18 cellular contexts compared by ENCODE assay signal in the genomic region with DNA sequence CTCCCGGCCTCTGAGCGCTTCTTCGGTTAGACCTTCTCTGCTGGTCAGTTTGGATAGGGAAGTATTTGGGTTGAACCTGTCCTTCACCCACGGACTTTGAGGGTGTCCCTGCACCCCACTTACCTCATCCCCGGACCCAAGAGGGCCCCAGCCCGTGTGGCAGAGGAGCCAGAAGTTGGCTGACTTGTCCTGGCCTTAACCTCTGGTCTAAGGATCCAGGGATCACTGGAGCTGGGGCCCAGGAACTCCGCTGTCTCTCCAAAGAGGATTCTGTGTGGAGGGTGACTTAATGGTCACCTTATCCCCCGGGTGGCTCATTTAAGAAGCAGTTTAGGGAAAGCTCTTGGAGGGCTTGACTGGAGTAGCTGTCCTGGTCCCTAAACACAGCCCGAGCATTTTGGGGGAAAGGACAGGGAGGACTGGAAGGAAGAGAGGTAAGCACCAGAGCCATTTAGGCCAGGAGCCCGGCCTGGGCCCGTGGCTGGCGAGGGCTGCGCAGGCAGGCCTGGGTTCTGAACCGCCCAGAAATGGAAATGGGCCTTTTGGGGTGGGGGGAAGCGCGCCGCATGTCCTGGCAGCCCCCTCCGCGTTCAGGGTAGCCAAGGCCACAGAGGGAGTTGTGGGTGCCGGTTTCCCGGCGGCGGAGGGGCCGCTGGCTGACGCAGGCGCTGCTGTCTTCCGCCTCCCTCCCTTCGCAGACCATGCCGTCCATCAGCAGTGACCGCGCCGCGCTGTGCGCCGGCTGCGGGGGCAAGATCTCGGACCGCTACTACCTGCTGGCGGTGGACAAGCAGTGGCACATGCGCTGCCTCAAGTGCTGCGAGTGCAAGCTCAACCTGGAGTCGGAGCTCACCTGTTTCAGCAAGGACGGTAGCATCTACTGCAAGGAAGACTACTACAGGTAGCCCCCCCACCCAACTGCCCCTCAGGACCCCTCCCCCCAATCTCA. TPM values are rescaled to one million over a fixed set of nuclear protein-coding genes. Genes with fewer than 3 reads are reported as not detected.
DNase-seq lines count a peak whose midpoint lies in the region; ATAC-seq and TF ChIP-seq lines count a peak whose summit lies in the region.
"Had no signal": no experiment of that assay in that cellular context is flagged by ENCODE, and none has a peak within 500 bp of the region (broad histone marks: within the 10 kb centered on the region; RNA-seq: fewer than 3 reads in every experiment).

No MANE protein-coding gene starts in this region.

- H4K20me1 ChIP-seq in H9 (ENCODE audit: control insufficient read depth, insufficient read depth, insufficient read length) = peaks cover 3% of the 10 kb centered on the region

- H3K36me3 Mint-ChIP-seq in T-helper 2 cell treated with Interferon-gamma antibody and Interleukin-4, amounts not matched to agents 5 μg/mL and 100 μg/mL, for 36 hours (ENCODE audit: low read depth) = peaks cover 1% of the 10 kb centered on the region
- H3K36me3 Mint-ChIP-seq in H9 (ENCODE audit: insufficient read depth in 1 of 3, low read depth in 3 of 3) = no peaks in the 10 kb centered on the region; a peak in 3 of 7 replicates
- no peaks in the 10 kb centered on the region for H3K36me3 Mint-ChIP-seq in endodermal cell (ENCODE audit: low read depth)

- H2BK12ac ChIP-seq in H9 (ENCODE audit: insufficient read length, low read depth, low read length) (no peak overlapping the region), trophoblast cell (ENCODE audit: low read length) (no peak overlapping the region)

- H2BK15ac ChIP-seq in H9 (ENCODE audit: low read depth, low read length) = no peak overlapping the region

- H3K18ac ChIP-seq in H9 (ENCODE audit: insufficient read length, low read depth, low read length) (no peak overlapping the region), trophoblast cell (ENCODE audit: low read length) (no peak overlapping the region)

- H2AFZ ChIP-seq in H9 (ENCODE audit: low read length) (no peak overlapping the region), trophoblast cell (ENCODE audit: insufficient read depth, low read length, poor library complexity) (no peak overlapping the region)

- H3K4ac ChIP-seq in H9 (ENCODE audit: low read depth, low read length) (no peak overlapping the region), trophoblast cell (ENCODE audit: low read depth, low read length) (no peak overlapping the region)

- peaks cover 15% of the 10 kb centered on the region for H3K23me2 ChIP-seq in H9 (ENCODE audit: insufficient read length, low read depth, low read length, poor library complexity, severe bottlenecking)

- H4K8ac ChIP-seq in H9 (replicated peaks; ENCODE audit: insufficient read length, low read depth, low read length) (no peak overlapping the region), trophoblast cell (ENCODE audit: low read depth, low read length) (no peak overlapping the region)

- H3K27me3 Mint-ChIP-seq in T-helper 2 cell treated with Interferon-gamma antibody and Interleukin-4, amounts not matched to agents 5 μg/mL and 100 μg/mL, for 36 hours (ENCODE audit: low read depth) = peaks cover 64% of the 10 kb centered on the region
- H3K27me3 Mint-ChIP-seq in H9 (ENCODE audit: low read depth) (peaks cover 97% of the 10 kb centered on the region), endodermal cell (ENCODE audit: insufficient read depth) (peaks cover 95% of the 10 kb centered on the region)

- peak; percentile 18; the same call in 1 of the 3 replicates for TF ChIP-seq CTCF in H9 (conservative IDR thresholded peaks at IDR 0.05)
- TF ChIP-seq CTCF in endodermal cell (conservative IDR thresholded peaks at IDR 0.05) = peak; percentile 41

- no peak overlapping the region for H3K4me3 ChIP-seq in endodermal cell (ENCODE audit: low read length)
- H3K4me3 ChIP-seq in trophoblast cell (ENCODE audit: low read depth, low read length) = no peak overlapping the region
- H3K4me3 ChIP-seq: A549, smooth muscle cell had no signal

- in situ Hi-C loops in ACHN (cut with HindIII; ENCODE audit: low pct_ligation_motif_present, low pct_unique_long_range_greater_than_20kb, low sequenced_read_pairs) = no loop called here

- H4K12ac ChIP-seq in trophoblast cell (ENCODE audit: low read depth, low read length) = no peak overlapping the region

- WGBS in H9 (ENCODE audit: extremely low coverage, insufficient read length, low lambda C conversion rate) = no CpG with 5 or more reads among the region's 43 CpGs
- 3 to 9% methylated on average over 12 to 43 of the region's 43 CpGs for WGBS in endodermal cell (ENCODE audit: insufficient coverage in 1 of 2, insufficient read length in 1 of 2), 2 experiments
- no CpG with 5 or more reads among the region's 43 CpGs for WGBS in trophoblast cell (ENCODE audit: extremely low coverage, insufficient coverage, insufficient read length)

- H3K79me1 ChIP-seq in H9 (ENCODE audit: insufficient read depth, low read depth, low read length, poor library complexity, severe bottlenecking) = no peaks in the 10 kb centered on the region
- no peaks in the 10 kb centered on the region for H3K79me1 ChIP-seq in trophoblast cell (ENCODE audit: low read length)

- H3K27me3 ChIP-seq in H9 (ENCODE audit: insufficient read depth, low read length) = peaks cover 81% of the 10 kb centered on the region
- peaks cover 99% of the 10 kb centered on the region for H3K27me3 ChIP-seq in endodermal cell (ENCODE audit: control insufficient read depth, insufficient read depth, low read length, poor library complexity, severe bottlenecking)
- H3K27me3 ChIP-seq in trophoblast cell (ENCODE audit: insufficient read depth, low read length) = peaks cover 94% of the 10 kb centered on the region

- H3K36me3 ChIP-seq in endodermal cell (ENCODE audit: control insufficient read depth, insufficient read depth, low read length) (no peaks in the 10 kb centered on the region), trophoblast cell (ENCODE audit: control insufficient read depth in 1 of 2, insufficient read depth in 2 of 2, low read length in 2 of 2) (no peaks in the 10 kb centered on the region)
- H3K36me3 ChIP-seq: adrenal gland had no signal

- H2AK5ac ChIP-seq in H9 (ENCODE audit: insufficient read length, low read length) (no peak overlapping the region), trophoblast cell (ENCODE audit: low read length) (no peak overlapping the region)

- H4K5ac ChIP-seq in H9 (ENCODE audit: insufficient read length, low read depth, low read length) = no peak overlapping the region

- H2BK5ac ChIP-seq in H9 (ENCODE audit: insufficient read length, low read length) (no peak overlapping the region), trophoblast cell (ENCODE audit: low read depth, low read length, poor library complexity) (no peak overlapping the region)

- H3T11ph ChIP-seq in H9 (ENCODE audit: low read length) = no peak overlapping the region

- H3K27ac ChIP-seq in H9 (ENCODE audit: insufficient read length, low read depth, low read length) (no peak overlapping the region), endodermal cell (ENCODE audit: low read depth, low read length) (no peak overlapping the region), trophoblast cell (ENCODE audit: low read depth, low read length) (no peak overlapping the region)
- H3K27ac ChIP-seq: A549, adrenal gland, coronary artery had no signal

- no peak overlapping the region for H2BK120ac ChIP-seq in H9 (ENCODE audit: low read depth, low read length, poor library complexity, severe bottlenecking)
- no peak overlapping the region for H2BK120ac ChIP-seq in trophoblast cell (ENCODE audit: insufficient read depth, low read length, poor library complexity)

- no peak for TF ChIP-seq POLR2A in GM18505 (IDR thresholded peaks at IDR 0.05; ENCODE audit: borderline replicate concordance, extremely low read depth, insufficient read depth, insufficient read length)

- H3K4me1 ChIP-seq in H9 (ENCODE audit: insufficient read depth, low read length) (peaks cover 3% of the 10 kb centered on the region; the same call in 1 of the 2 replicates), endodermal cell (ENCODE audit: control insufficient read depth, insufficient read depth, low read length) (no peaks in the 10 kb centered on the region), trophoblast cell (ENCODE audit: control insufficient read depth in 1 of 2, insufficient read depth in 2 of 2, low read length in 2 of 2) (peaks cover 23 to 26% of the 10 kb centered on the region in 2 experiments)

- DNase-seq in T-helper 2 cell treated with Interferon-gamma antibody and Interleukin-4, amounts not matched to agents 5 μg/mL and 100 μg/mL, for 36 hours (ENCODE audit: low spot score) = no peak
- no peak for DNase-seq in T-helper 2 cell
- DNase-seq in H9 = peak; percentile 79
- peak; percentile 86 for DNase-seq in endodermal cell
- DNase-seq in trophoblast cell = no peak
- DNase-seq in ACHN = no peak
- DNase-seq: adrenal gland, Calu3, hypothalamus, KG1, NCI-H146, NCI-H526, substantia nigra had no signal

- H3K9ac ChIP-seq in H9 (ENCODE audit: extremely low read depth, insufficient read length, low read length) = no peak overlapping the region
- no peak overlapping the region for H3K9ac ChIP-seq in endodermal cell (ENCODE audit: extremely low read depth, low read length, poor library complexity, severe bottlenecking)
- no peak overlapping the region for H3K9ac ChIP-seq in trophoblast cell (ENCODE audit: low read length)

- H2BK20ac ChIP-seq in H9 (ENCODE audit: low read depth, low read length, poor library complexity, severe bottlenecking) = no peak overlapping the region

- H3K14ac ChIP-seq in H9 (ENCODE audit: insufficient read depth, low read length) = no peak overlapping the region
- H3K14ac ChIP-seq in trophoblast cell (ENCODE audit: low read length) = no peak overlapping the region

- no peak overlapping the region for H3K4me3 Mint-ChIP-seq in T-helper 2 cell treated with Interferon-gamma antibody and Interleukin-4, amounts not matched to agents 5 μg/mL and 100 μg/mL, for 36 hours
- peak overlapping the region in 1 of 2 experiments; percentile 73; a peak in 3 of 5 replicates for H3K4me3 Mint-ChIP-seq in H9
- no peak overlapping the region for H3K4me3 Mint-ChIP-seq in endodermal cell

- H3K23ac ChIP-seq in H9 (ENCODE audit: insufficient read length, low read depth, low read length) (no peak overlapping the region), trophoblast cell (ENCODE audit: low read length) (no peak overlapping the region)

- peak overlapping the region; percentile 57 for H3K27ac Mint-ChIP-seq in T-helper 2 cell treated with Interferon-gamma antibody and Interleukin-4, amounts not matched to agents 5 μg/mL and 100 μg/mL, for 36 hours
- H3K27ac Mint-ChIP-seq in H9 (no peak overlapping the region), endodermal cell (no peak overlapping the region)

- no peak overlapping the region for H3K56ac ChIP-seq in H9 (ENCODE audit: insufficient read length, low read depth, low read length)

- ATAC-seq in GM21447 (IDR thresholded peaks at IDR 0.05; ENCODE audit: unreplicated experiment) (no peak), GM18505 (IDR thresholded peaks at IDR 0.05; ENCODE audit: unreplicated experiment) (no peak)
- ATAC-seq: A549 had no signal

- no peak overlapping the region for H4K91ac ChIP-seq in H9 (ENCODE audit: insufficient read length, low read depth, low read length)
- H4K91ac ChIP-seq in trophoblast cell (ENCODE audit: low read depth, low read length) = no peak overlapping the region

- no peaks in the 10 kb centered on the region for H3K79me2 ChIP-seq in H9 (ENCODE audit: insufficient read depth, low read length)
- H3K79me2 ChIP-seq in trophoblast cell (ENCODE audit: control insufficient read depth, insufficient read depth, low read length, poor library complexity) = no peaks in the 10 kb centered on the region

- H3K4me2 ChIP-seq in H9 (ENCODE audit: insufficient read depth, insufficient read length, low read length) = peak overlapping the region; percentile 0
- peak overlapping the region; percentile 15 for H3K4me2 ChIP-seq in trophoblast cell (ENCODE audit: low read length)
- H3K4me2 ChIP-seq: A549, smooth muscle cell had no signal

- no peaks in the 10 kb centered on the region for H3K9me3 ChIP-seq in H9 (ENCODE audit: control insufficient read depth, low read depth, low read length)
- no peaks in the 10 kb centered on the region for H3K9me3 ChIP-seq in endodermal cell (ENCODE audit: control insufficient read depth, low read length)
- H3K9me3 ChIP-seq in trophoblast cell (ENCODE audit: insufficient read depth, low read depth, low read length) = peaks cover 1% of the 10 kb centered on the region
- H3K9me3 ChIP-seq: A549, adrenal gland had no signal

- H3K4me1 Mint-ChIP-seq in T-helper 2 cell treated with Interferon-gamma antibody and Interleukin-4, amounts not matched to agents 5 μg/mL and 100 μg/mL, for 36 hours (ENCODE audit: low read depth) = peaks cover 2% of the 10 kb centered on the region
- peaks cover 29 to 51% of the 10 kb centered on the region in 2 experiments for H3K4me1 Mint-ChIP-seq in H9
- H3K4me1 Mint-ChIP-seq in endodermal cell = peaks cover 28% of the 10 kb centered on the region

- H3K9me3 Mint-ChIP-seq in T-helper 2 cell treated with Interferon-gamma antibody and Interleukin-4, amounts not matched to agents 5 μg/mL and 100 μg/mL, for 36 hours = no peaks in the 10 kb centered on the region
- H3K9me3 Mint-ChIP-seq in H9 (peaks cover 0 to 4% of the 10 kb centered on the region in 2 experiments; a peak in 1 of 5 replicates), endodermal cell (no peaks in the 10 kb centered on the region)

RNA-seq across cellular contexts. Expression of a gene that starts 2.0 kb away (rescaled TPM):
- total RNA-seq in H9 (2021) = not detected in 2 replicates
- total RNA-seq in endodermal cell = under 1 TPM; 0.20 to 0.29 TPM
- 4.2 TPM for polyA plus RNA-seq in endodermal cell (2013, experiment 1 of 2)
- 5.4 TPM for polyA plus RNA-seq in endodermal cell (2013, experiment 2 of 2)
- polyA plus RNA-seq in trophoblast cell (2013) = 0.21 and 0.32 TPM in 2 replicates
- total RNA-seq: Calu3, smooth muscle cell had no signal
- polyA plus RNA-seq: smooth muscle cell had no signal

Comparison
In these comparisons a context has a peak if more than half of its experiments do, and no peak if none do; other contexts are left out.
1. DNase-seq: peak in H9 (single experiment) and endodermal cell (single experiment); none in T-helper 2 cell treated with Interferon-gamma antibody and Interleukin-4, amounts not matched to agents 5 μg/mL and 100 μg/mL, for 36 hours (single experiment), T-helper 2 cell (0 of 5), trophoblast cell (0 of 2) and ACHN (single experiment).